Comparison of ENCODE assay signal across 10 cellular contexts in the genomic region with DNA sequence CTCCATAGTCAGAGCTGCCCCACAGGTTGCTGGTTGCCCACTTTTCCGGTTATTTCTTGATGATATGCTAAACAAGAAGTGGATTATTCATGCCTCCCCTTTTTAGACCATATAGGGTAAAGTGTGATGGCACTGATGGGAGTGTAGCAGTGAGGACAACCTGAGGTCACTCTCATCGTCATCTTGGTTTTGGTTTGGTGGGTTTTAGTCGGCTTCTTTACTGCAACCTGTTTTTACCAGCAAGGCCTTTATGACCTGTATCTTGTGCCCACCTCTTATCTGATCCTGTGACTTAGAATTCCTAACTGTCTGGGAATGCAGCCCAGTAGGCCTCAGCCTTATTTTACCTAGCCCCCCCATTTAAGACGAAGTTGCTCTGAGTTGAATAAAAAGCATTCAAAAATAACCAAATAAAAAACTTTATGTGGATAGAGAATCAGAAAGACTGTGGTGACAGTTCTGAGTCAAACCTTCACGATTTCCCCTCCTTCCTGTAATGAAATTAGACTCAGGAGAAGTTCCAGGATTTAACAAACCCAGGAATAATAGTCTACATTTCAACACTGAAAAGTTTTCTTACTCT.
DNase-seq lines count a peak whose midpoint lies in the region; ATAC-seq and TF ChIP-seq lines count a peak whose summit lies in the region.
"Had no signal": no experiment of that assay in that cellular context is flagged by ENCODE, and none has a peak within 500 bp of the region (broad histone marks: within the 10 kb centered on the region; RNA-seq: fewer than 3 reads in every experiment).

No MANE protein-coding gene starts in this region.

- H3K4me3 ChIP-seq in kidney epithelial cell (ENCODE audit: low read depth, low read length) (no peak overlapping the region), upper lobe of left lung (no peak overlapping the region)
- H3K4me3 ChIP-seq: suprapubic skin had no signal

- no peaks in the 10 kb centered on the region for H3K36me3 ChIP-seq in kidney epithelial cell (ENCODE audit: control insufficient read depth, insufficient read depth, low read length)
- H3K36me3 ChIP-seq in upper lobe of left lung: no peaks in the 10 kb centered on the region
- H3K36me3 ChIP-seq: suprapubic skin had no signal

- DNase-seq in HS-27A (ENCODE audit: low read depth) (peak; percentile 55), astrocyte of the hippocampus (ENCODE audit: low read depth, low spot score) (peak; percentile 84), kidney epithelial cell (ENCODE audit: low read depth) (peak; percentile 75), upper lobe of left lung (no peak), NCI-H2081 treated with DMSO at 0.1 percent for 48 hours (lab: John Stamatoyannopoulos, UW) (no peak)
- DNase-seq in activated T-cell treated with anti-CD3 and anti-CD28 coated beads, Interleukin-2, amount 50 U/mL, for 48 hours: no peak
- DNase-seq: NCI-H446 treated with DMSO at 0.1 percent for 48 hours; stimulated activated CD4-positive, alpha-beta T cell treated with anti-CD3 and anti-CD28 coated beads, Interleukin-4, amount 100 ng/mL, for 4 hours had no signal

- ATAC-seq in upper lobe of left lung (ENCODE audit: low FRiP score in 2 of 2) (no peak), HG02623 (IDR thresholded peaks at IDR 0.05; ENCODE audit: unreplicated experiment) (no peak)

- peaks cover 18 to 24% (median 20%) of the 10 kb centered on the region in 4 donors for H3K4me1 ChIP-seq in upper lobe of left lung

- TF ChIP-seq POLR2A in upper lobe of left lung (IDR thresholded peaks at IDR 0.05): no peak

- TF ChIP-seq EP300 in upper lobe of left lung (IDR thresholded peaks at IDR 0.05): no peak

- 71 to 79% methylated on average over 5 of the region's 5 CpGs for WGBS in upper lobe of left lung, 2 donors

- TF ChIP-seq CTCF in kidney epithelial cell (IDR thresholded peaks at IDR 0.05; ENCODE audit: insufficient read depth, low read length, poor library complexity, severe bottlenecking) (no peak), upper lobe of left lung (IDR thresholded peaks at IDR 0.05) (no peak)

- H3K27me3 ChIP-seq in kidney epithelial cell (ENCODE audit: control insufficient read depth, insufficient read depth, low read length) (no peaks in the 10 kb centered on the region), upper lobe of left lung (no peaks in the 10 kb centered on the region)
- H3K27me3 ChIP-seq: suprapubic skin had no signal

- peak overlapping the region; percentile 52 to 79 (median 74) for H3K27ac ChIP-seq in upper lobe of left lung

- H3K9me3 ChIP-seq in upper lobe of left lung: no peaks in the 10 kb centered on the region
- H3K9me3 ChIP-seq: suprapubic skin had no signal

Comparison
In these comparisons a context has a peak if more than half of its experiments do, and no peak if none do; other contexts are left out.
1. DNase-seq: peak in HS-27A (single experiment), astrocyte of the hippocampus (single experiment) and kidney epithelial cell (single experiment); none in upper lobe of left lung (0 of 2), activated T-cell treated with anti-CD3 and anti-CD28 coated beads, Interleukin-2, amount 50 U/mL, for 48 hours (0 of 2) and NCI-H2081 treated with DMSO at 0.1 percent for 48 hours (single experiment).